Comparison of ENCODE assay signal across 16 cellular contexts in genomic region chr6:137827411-137827940, GRCh38. TPM values are rescaled to one million over a fixed set of nuclear protein-coding genes. Genes with fewer than 3 reads are reported as not detected.
DNase-seq lines count a peak whose midpoint lies in the region; ATAC-seq and TF ChIP-seq lines count a peak whose summit lies in the region.
"Had no signal": no experiment of that assay in that cellular context is flagged by ENCODE, and none has a peak within 500 bp of the region (broad histone marks: within the 10 kb centered on the region; RNA-seq: fewer than 3 reads in every experiment).

No MANE protein-coding gene starts in this region.

- H3K4me3 ChIP-seq in epithelial cell of esophagus (ENCODE audit: low read length) (no peak overlapping the region), left lung (no peak overlapping the region)
- H3K4me3 ChIP-seq: gastrocnemius medialis, ovary, testis had no signal

- peaks cover 29% of the 10 kb centered on the region for H3K4me1 Mint-ChIP-seq in T-helper 17 cell
- peaks cover 93% of the 10 kb centered on the region for H3K4me1 Mint-ChIP-seq in stimulated activated naive CD8-positive, alpha-beta T cell treated with anti-CD3 and anti-CD28 coated beads, Interleukin-15, amount 100 ng/mL, for 72 hours

- no peak for DNase-seq in activated naive CD4-positive, alpha-beta T cell treated with anti-CD3 and anti-CD28 coated beads, Interleukin-2, amount 50 U/mL, for 72 hours (ENCODE audit: low spot score in 2 of 2)
- no peak for DNase-seq in activated naive CD4-positive, alpha-beta T cell treated with Interleukin-2 at 50 U/mL for 16 hours
- DNase-seq in T-helper 17 cell (no peak), epithelial cell of esophagus (ENCODE audit: low read depth) (peak; percentile 81), left lung (no peak)
- DNase-seq in stimulated activated naive CD8-positive, alpha-beta T cell treated with anti-CD3 and anti-CD28 coated beads, Interleukin-15, amount 100 ng/mL, for 72 hours: no peak
- DNase-seq in stimulated activated naive CD4-positive, alpha-beta T cell treated with Interleukin-2 at 50 U/mL for 16 hours (lab: John Stamatoyannopoulos, UW): no peak
- DNase-seq: activated CD4-positive, alpha-beta T cell treated with anti-CD3 and anti-CD28 coated beads, Interleukin-2, amount 50 U/mL, for 1 hour; Caco-2; cortex of kidney; gastrocnemius medialis; NCI-H187; ovary; testis had no signal

- H3K27me3 Mint-ChIP-seq in T-helper 17 cell: no peaks in the 10 kb centered on the region
- H3K27me3 Mint-ChIP-seq in stimulated activated naive CD8-positive, alpha-beta T cell treated with anti-CD3 and anti-CD28 coated beads, Interleukin-15, amount 100 ng/mL, for 72 hours: no peaks in the 10 kb centered on the region

- H3K27ac ChIP-seq in left lung: no peak overlapping the region
- H3K27ac ChIP-seq: gastrocnemius medialis, ovary, testis had no signal

- no peak overlapping the region for H3K4me3 Mint-ChIP-seq in T-helper 17 cell
- peak overlapping the region; percentile 71 to 81 for H3K4me3 Mint-ChIP-seq in stimulated activated naive CD8-positive, alpha-beta T cell treated with anti-CD3 and anti-CD28 coated beads, Interleukin-15, amount 100 ng/mL, for 72 hours

- peaks cover 3 to 30% of the 10 kb centered on the region in 2 donors for H3K4me1 ChIP-seq in left lung
- H3K4me1 ChIP-seq: Caco-2, gastrocnemius medialis had no signal

- no peaks in the 10 kb centered on the region for H3K36me3 ChIP-seq in left lung
- H3K36me3 ChIP-seq: gastrocnemius medialis, ovary had no signal

- TF ChIP-seq CTCF in epithelial cell of esophagus (IDR thresholded peaks at IDR 0.05; ENCODE audit: insufficient read depth, low read depth, low read length, missing control alignments) (no peak), left lung (IDR thresholded peaks at IDR 0.05) (no peak)

- H3K36me3 Mint-ChIP-seq in activated naive CD4-positive, alpha-beta T cell treated with anti-CD3 and anti-CD28 coated beads, Interleukin-2, amount 50 U/mL, for 72 hours: peaks cover 11 to 13% of the 10 kb centered on the region in 2 donors
- no peaks in the 10 kb centered on the region for H3K36me3 Mint-ChIP-seq in T-helper 17 cell (ENCODE audit: low read depth)

- H3K27me3 ChIP-seq in left lung: no peaks in the 10 kb centered on the region
- H3K27me3 ChIP-seq: gastrocnemius medialis, ovary, testis had no signal

- intact Hi-C loops in left lung (cut with DNase I): no loop called here

- H3K9me3 ChIP-seq in T-helper 17 cell (ENCODE audit: control insufficient read depth, low read length, poor library complexity, severe bottlenecking) (no peaks in the 10 kb centered on the region), left lung (no peaks in the 10 kb centered on the region)
- H3K9me3 ChIP-seq: Caco-2, gastrocnemius medialis, ovary, testis had no signal

- no peak for ATAC-seq in activated naive CD4-positive, alpha-beta T cell treated with anti-CD3 and anti-CD28 coated beads, Interleukin-2, amount 50 U/mL, for 72 hours
- ATAC-seq in T-helper 17 cell (no peak), left lung (no peak), GM19023 (IDR thresholded peaks at IDR 0.05; ENCODE audit: unreplicated experiment) (no peak)
- peak; percentile 4 for ATAC-seq in stimulated activated naive CD8-positive, alpha-beta T cell treated with anti-CD3 and anti-CD28 coated beads, Interleukin-15, amount 100 ng/mL, for 72 hours
- ATAC-seq: gastrocnemius medialis, sciatic nerve had no signal

- H3K27ac Mint-ChIP-seq in activated naive CD4-positive, alpha-beta T cell treated with anti-CD3 and anti-CD28 coated beads, Interleukin-2, amount 50 U/mL, for 72 hours: peak overlapping the region; percentile 94 to 95
- H3K27ac Mint-ChIP-seq in T-helper 17 cell: peak overlapping the region; percentile 100
- H3K27ac Mint-ChIP-seq in stimulated activated naive CD8-positive, alpha-beta T cell treated with anti-CD3 and anti-CD28 coated beads, Interleukin-15, amount 100 ng/mL, for 72 hours: peak overlapping the region; percentile 95 to 96

- peaks cover 0 to 10% of the 10 kb centered on the region in 2 donors for H3K9me3 Mint-ChIP-seq in activated naive CD4-positive, alpha-beta T cell treated with anti-CD3 and anti-CD28 coated beads, Interleukin-2, amount 50 U/mL, for 72 hours
- no peaks in the 10 kb centered on the region for H3K9me3 Mint-ChIP-seq in stimulated activated naive CD8-positive, alpha-beta T cell treated with anti-CD3 and anti-CD28 coated beads, Interleukin-15, amount 100 ng/mL, for 72 hours

RNA-seq across cellular contexts. Expression of gene TNFAIP3, which starts 39.6 kb away (rescaled TPM):
- 100 to 1,000 TPM; 217 to 268 TPM for total RNA-seq in activated naive CD4-positive, alpha-beta T cell treated with anti-CD3 and anti-CD28 coated beads, Interleukin-2, amount 50 U/mL, for 72 hours
- total RNA-seq in T-helper 17 cell: 1,000 to 10,000 TPM; 4,032 to 4,607 TPM
- total RNA-seq in left lung: 100 to 1,000 TPM in 1 of 2 donors, 10 to 100 TPM in 1; 22.6 to 102 TPM

Comparison
In these comparisons a context has a peak if more than half of its experiments do, and no peak if none do; other contexts are left out.
1. RNA of gene TNFAIP3, which starts 39.6 kb away (total RNA-seq): 4,032 to 4,607 TPM in T-helper 17 cell; 217 to 268 TPM in activated naive CD4-positive, alpha-beta T cell treated with anti-CD3 and anti-CD28 coated beads, Interleukin-2, amount 50 U/mL, for 72 hours and 22.6 to 102 TPM in left lung; every median in the first group is over 10 times any median in the second.
2. Peak in every context shown above with its lines, with median percentiles within 50 percentile points of each other: H3K27ac Mint-ChIP-seq.